22 cellular contexts compared by ENCODE assay signal in the genomic region with DNA sequence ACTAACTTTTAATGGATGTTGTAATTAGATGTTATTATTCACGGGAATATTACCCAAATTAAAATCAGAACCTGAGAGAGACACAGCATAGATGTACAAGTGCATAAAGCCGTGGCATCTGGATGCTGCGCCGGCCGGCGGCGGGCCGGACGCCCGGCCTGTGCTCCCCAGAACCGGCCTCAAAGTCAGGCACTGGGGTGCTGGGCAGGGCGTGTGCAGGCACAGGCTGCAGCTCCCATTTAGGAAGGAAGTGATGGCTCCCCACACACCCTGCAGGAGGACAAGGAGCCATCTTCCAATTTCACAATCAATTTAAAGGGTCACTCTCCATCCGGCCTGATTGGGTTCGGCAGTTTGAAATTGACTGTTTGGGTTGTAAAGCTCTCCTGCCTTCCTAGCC.
"Had no signal": no experiment of that assay in that cellular context is flagged by ENCODE, and none has a peak within 500 bp of the region (broad histone marks: within the 10 kb centered on the region; RNA-seq: fewer than 3 reads in every experiment).

No MANE protein-coding gene starts in this region.

- DNase-seq: dermis blood vessel endothelial cell; effector CD4-positive, alpha-beta T cell; effector memory CD4-positive, alpha-beta T cell; erythroblast; esophagus squamous epithelium; foreskin fibroblast; foreskin melanocyte; glutamatergic neuron; heart right ventricle; hippocampal formation; kidney; kidney glomerular epithelial cell; left lung; left ventricle myocardium superior; lower lobe of right lung; mesenchymal stem cell; midbrain had no signal

- H3K27ac ChIP-seq: coronary artery, dorsolateral prefrontal cortex, epithelial cell of prostate, esophagus squamous epithelium, gastroesophageal sphincter, heart right ventricle, left lung, lower lobe of right lung had no signal

- H3K36me3 ChIP-seq: esophagus squamous epithelium, gastroesophageal sphincter, heart right ventricle, left lung, lower lobe of right lung had no signal

- ATAC-seq: esophagus mucosa, gastroesophageal sphincter, heart right ventricle, left lung, left ventricle myocardium superior, lower lobe of right lung had no signal

- H3K4me3 ChIP-seq: coronary artery, dorsolateral prefrontal cortex, esophagus squamous epithelium, gastroesophageal sphincter, heart right ventricle, left lung, lower lobe of right lung had no signal

- H3K4me1 ChIP-seq: gastroesophageal sphincter, heart right ventricle, left lung, lower lobe of right lung had no signal
